ENCODE assay signal across 26 cellular contexts in the genomic region with DNA sequence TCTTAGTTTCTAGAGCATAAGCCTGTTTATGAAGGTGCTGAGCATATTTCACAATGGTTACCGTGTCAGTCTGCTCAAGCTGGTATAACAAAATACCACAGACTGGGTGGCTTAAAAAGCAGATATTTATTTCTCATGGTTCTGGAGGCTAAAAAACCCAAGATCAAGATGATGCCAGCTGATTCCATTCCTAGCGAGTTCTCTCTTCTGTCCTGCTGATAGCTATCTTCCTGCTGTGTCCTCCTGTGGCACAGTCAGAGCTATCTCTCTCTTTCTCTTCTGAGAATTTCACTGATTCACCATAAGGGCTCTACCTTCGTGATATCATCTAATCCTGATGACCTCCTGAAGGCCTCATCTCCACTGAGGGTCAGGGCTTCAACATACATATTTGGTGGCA.
DNase-seq lines count a peak whose midpoint lies in the region; ATAC-seq, FAIRE-seq and TF ChIP-seq lines count a peak whose summit lies in the region.
"Had no signal": no experiment of that assay in that cellular context is flagged by ENCODE, and none has a peak within 500 bp of the region (broad histone marks: within the 10 kb centered on the region; RNA-seq: fewer than 3 reads in every experiment).

No MANE protein-coding gene starts in this region.

- no peak for ATAC-seq in left cardiac atrium

- H2AK5ac ChIP-seq in trophoblast cell (ENCODE audit: low read length) = no peak overlapping the region

- no peaks in the 10 kb centered on the region for H3K4me1 Mint-ChIP-seq in astrocyte (ENCODE audit: low read depth, unreplicated experiment)
- H3K4me1 Mint-ChIP-seq in neural crest cell = peaks cover 11% of the 10 kb centered on the region
- H3K4me1 Mint-ChIP-seq: CD14-positive monocyte; CD4-positive, alpha-beta memory T cell; CD4-positive, CD25-positive, alpha-beta regulatory T cell; CD8-positive, alpha-beta memory T cell had no signal

- H4K20me1 ChIP-seq in astrocyte (ENCODE audit: insufficient read depth, low read length) = no peaks in the 10 kb centered on the region
- H4K20me1 ChIP-seq: BLaER1 had no signal

- H3K27me3 Mint-ChIP-seq in astrocyte (ENCODE audit: low read depth, unreplicated experiment) = no peaks in the 10 kb centered on the region
- H3K27me3 Mint-ChIP-seq in neural crest cell (ENCODE audit: low read depth) = no peaks in the 10 kb centered on the region
- H3K27me3 Mint-ChIP-seq: CD4-positive, alpha-beta memory T cell; CD4-positive, CD25-positive, alpha-beta regulatory T cell; CD8-positive, alpha-beta memory T cell had no signal

- no peak overlapping the region for H3K18ac ChIP-seq in trophoblast cell (ENCODE audit: low read length)

- H3K9me3 ChIP-seq in astrocyte (ENCODE audit: insufficient read depth, low read depth, low read length) (no peaks in the 10 kb centered on the region), trophoblast cell (ENCODE audit: insufficient read depth, low read depth, low read length) (peaks cover 3% of the 10 kb centered on the region)
- H3K9me3 ChIP-seq: BE2C had no signal

- H2AFZ ChIP-seq in astrocyte (ENCODE audit: low read depth, low read length) = no peak overlapping the region
- H2AFZ ChIP-seq in trophoblast cell (ENCODE audit: insufficient read depth, low read length, poor library complexity) = no peak overlapping the region

- H3K23ac ChIP-seq in trophoblast cell (ENCODE audit: low read length) = no peak overlapping the region

- no peak overlapping the region for H4K12ac ChIP-seq in trophoblast cell (ENCODE audit: low read depth, low read length)

- no peak overlapping the region for H2BK5ac ChIP-seq in trophoblast cell (ENCODE audit: low read depth, low read length, poor library complexity)

- FAIRE-seq in astrocyte (lab: Jason Lieb, UNC) = no peak
- FAIRE-seq: A204.1, G401.6, GM12891, GM19239 had no signal

- no peak overlapping the region for H3K4me2 ChIP-seq in astrocyte (ENCODE audit: low read length)
- H3K4me2 ChIP-seq in trophoblast cell (ENCODE audit: low read length) = no peak overlapping the region
- H3K4me2 ChIP-seq: BLaER1 had no signal

- TF ChIP-seq CTCF in astrocyte (IDR thresholded peaks at IDR 0.05; ENCODE audit: insufficient read depth, low read depth, low read length) (no peak), neural crest cell (conservative IDR thresholded peaks at IDR 0.05) (no peak)

- H3K4me3 Mint-ChIP-seq in astrocyte (ENCODE audit: unreplicated experiment) (no peak overlapping the region), neural crest cell (no peak overlapping the region)
- H3K4me3 Mint-ChIP-seq: CD14-positive monocyte; CD4-positive, alpha-beta memory T cell; CD4-positive, CD25-positive, alpha-beta regulatory T cell; CD8-positive, alpha-beta memory T cell had no signal

- H2BK120ac ChIP-seq in trophoblast cell (ENCODE audit: insufficient read depth, low read length, poor library complexity) = no peak overlapping the region

- H3K27ac ChIP-seq in astrocyte (ENCODE audit: low read depth, low read length) (no peak overlapping the region), trophoblast cell (ENCODE audit: low read depth, low read length) (no peak overlapping the region)
- H3K27ac ChIP-seq: BLaER1 had no signal

- no peak overlapping the region for H3K4ac ChIP-seq in trophoblast cell (ENCODE audit: low read depth, low read length)

- H3K27me3 ChIP-seq in astrocyte (ENCODE audit: insufficient read depth, low read length) = no peaks in the 10 kb centered on the region
- no peaks in the 10 kb centered on the region for H3K27me3 ChIP-seq in trophoblast cell (ENCODE audit: insufficient read depth, low read length)
- H3K27me3 ChIP-seq: BE2C, BLaER1 had no signal

- H3K14ac ChIP-seq in trophoblast cell (ENCODE audit: low read length) = no peak overlapping the region

- no CpG with 5 or more reads among the region's 3 CpGs for WGBS in trophoblast cell (ENCODE audit: extremely low coverage, insufficient coverage, insufficient read length)

- H3K36me3 Mint-ChIP-seq in astrocyte (ENCODE audit: low read depth, unreplicated experiment) (peaks cover 2% of the 10 kb centered on the region), neural crest cell (ENCODE audit: low read depth) (peaks cover 18% of the 10 kb centered on the region)
- H3K36me3 Mint-ChIP-seq: CD14-positive monocyte; CD4-positive, alpha-beta memory T cell; CD4-positive, CD25-positive, alpha-beta regulatory T cell; CD8-positive, alpha-beta memory T cell had no signal

- DNase-seq in astrocyte (ENCODE audit: low read depth) = no peak
- DNase-seq in neural crest cell (ENCODE audit: low read depth, low spot score) = no peak
- peak; percentile 67 to 92 for DNase-seq in trophoblast cell
- DNase-seq in EL = no peak
- DNase-seq in left cardiac atrium = no peak
- no peak for DNase-seq in NCI-H82 (lab: John Stamatoyannopoulos, UW)
- DNase-seq: 8988T; ACHN; BE2C; C1 segment of cervical spinal cord; CD4-positive, alpha-beta memory T cell; CD4-positive, CD25-positive, alpha-beta regulatory T cell; CD8-positive, alpha-beta memory T cell; COR-L47; DMS 273 treated with DMSO at 0.1 percent for 48 hours; DMS153; DMS53; DMS79; DND-41; GF-D8 had no signal

- peaks cover 7% of the 10 kb centered on the region for H3K9me3 Mint-ChIP-seq in astrocyte (ENCODE audit: unreplicated experiment)
- H3K9me3 Mint-ChIP-seq in neural crest cell = peaks cover 27% of the 10 kb centered on the region

- H3K79me2 ChIP-seq in astrocyte (ENCODE audit: insufficient read depth, low read length) (no peaks in the 10 kb centered on the region), trophoblast cell (ENCODE audit: control insufficient read depth, insufficient read depth, low read length, poor library complexity) (no peaks in the 10 kb centered on the region)

- H3K4me1 ChIP-seq in astrocyte (ENCODE audit: insufficient read depth, low read length) (no peaks in the 10 kb centered on the region), trophoblast cell (ENCODE audit: control insufficient read depth in 1 of 2, insufficient read depth in 2 of 2, low read length in 2 of 2) (no peaks in the 10 kb centered on the region)
- H3K4me1 ChIP-seq: BE2C, BLaER1 had no signal

- peak overlapping the region; percentile 54 for H3K27ac Mint-ChIP-seq in astrocyte (ENCODE audit: unreplicated experiment)
- peak overlapping the region; percentile 36 for H3K27ac Mint-ChIP-seq in neural crest cell (ENCODE audit: unreplicated experiment)
- H3K27ac Mint-ChIP-seq: CD14-positive monocyte; CD4-positive, alpha-beta memory T cell; CD4-positive, CD25-positive, alpha-beta regulatory T cell; CD8-positive, alpha-beta memory T cell had no signal

- H4K91ac ChIP-seq in trophoblast cell (ENCODE audit: low read depth, low read length) = no peak overlapping the region

- H3K79me1 ChIP-seq in trophoblast cell (ENCODE audit: low read length) = no peaks in the 10 kb centered on the region

- H2BK12ac ChIP-seq in trophoblast cell (ENCODE audit: low read length) = no peak overlapping the region

- H4K8ac ChIP-seq in trophoblast cell (ENCODE audit: low read depth, low read length) = no peak overlapping the region

- H3K9ac ChIP-seq in astrocyte (ENCODE audit: low read length) (no peak overlapping the region), trophoblast cell (ENCODE audit: low read length) (no peak overlapping the region)
- H3K9ac ChIP-seq: BLaER1 had no signal

- H3K4me3 ChIP-seq in astrocyte (ENCODE audit: insufficient read depth, low read depth, low read length) (no peak overlapping the region), trophoblast cell (ENCODE audit: low read depth, low read length) (no peak overlapping the region)
- H3K4me3 ChIP-seq: BLaER1 had no signal

- H3K36me3 ChIP-seq in astrocyte (ENCODE audit: insufficient read depth, low read length) = no peaks in the 10 kb centered on the region
- no peaks in the 10 kb centered on the region for H3K36me3 ChIP-seq in trophoblast cell (ENCODE audit: control insufficient read depth in 1 of 2, insufficient read depth in 2 of 2, low read length in 2 of 2)
- H3K36me3 ChIP-seq: BE2C, BLaER1 had no signal

- intact Hi-C loops in left cardiac atrium (cut with DNase I) = no loop called here

Comparison
In these comparisons a context has a peak if more than half of its experiments do, and no peak if none do; other contexts are left out.
1. DNase-seq: peak in trophoblast cell (2 of 2); none in astrocyte (single experiment), neural crest cell (single experiment), EL (single experiment), left cardiac atrium (single experiment) and NCI-H82 (single experiment).